Comparison of ENCODE assay signal across 25 cellular contexts in genomic region chr7:137386966-137387365, GRCh38. TPM values are rescaled to one million over a fixed set of nuclear protein-coding genes. Genes with fewer than 3 reads are reported as not detected.
DNase-seq lines count a peak whose midpoint lies in the region; ATAC-seq lines count a peak whose summit lies in the region.
"Had no signal": no experiment of that assay in that cellular context is flagged by ENCODE, and none has a peak within 500 bp of the region (broad histone marks: within the 10 kb centered on the region; RNA-seq: fewer than 3 reads in every experiment).

No MANE protein-coding gene starts in this region.

- CTCF ChIA-PET in activated naive CD4-positive, alpha-beta T cell treated with anti-CD3 and anti-CD28 coated beads for 36 hours (lab: Charles Lee) = interaction anchor here (1.1 kb wide), 1 partner anchor 21 kb away, joined by 3 read pairs; no protein-coding TSS in a partner anchor

- no peak overlapping the region for H3K4me3 Mint-ChIP-seq in activated naive CD4-positive, alpha-beta T cell treated with anti-CD3 and anti-CD28 coated beads for 36 hours
- H3K4me3 Mint-ChIP-seq: CD4-positive, alpha-beta T cell had no signal

- H3K4me3 ChIP-seq in H7 (ENCODE audit: insufficient read depth, low read depth, low read length) = no peak overlapping the region
- H3K4me3 ChIP-seq: A549; BLaER1 treated with 17β-estradiol and CSF1 and Interleukin-3, amounts not matched to agents 10 nM and 100 nM; SJCRH30 had no signal

- no peaks in the 10 kb centered on the region for H3K36me3 ChIP-seq in H7 (replicated peaks; ENCODE audit: control insufficient read depth, insufficient read depth, low read length)
- H3K36me3 ChIP-seq: BLaER1 treated with 17β-estradiol and CSF1 and Interleukin-3, amounts not matched to agents 10 nM and 100 nM; SJCRH30 had no signal

- no peak overlapping the region for H3K27ac Mint-ChIP-seq in activated naive CD4-positive, alpha-beta T cell treated with anti-CD3 and anti-CD28 coated beads for 36 hours
- H3K27ac Mint-ChIP-seq: CD4-positive, alpha-beta T cell had no signal

- H3K27me3 ChIP-seq in H7 (ENCODE audit: control insufficient read depth, insufficient read depth, low read length) = no peaks in the 10 kb centered on the region
- H3K27me3 ChIP-seq: BLaER1 treated with 17β-estradiol and CSF1 and Interleukin-3, amounts not matched to agents 10 nM and 100 nM; SJCRH30 had no signal

- H3K27me3 Mint-ChIP-seq in activated naive CD4-positive, alpha-beta T cell treated with anti-CD3 and anti-CD28 coated beads for 36 hours (ENCODE audit: low read depth) = peaks cover 2% of the 10 kb centered on the region
- H3K27me3 Mint-ChIP-seq: CD4-positive, alpha-beta T cell had no signal

- H3K9me3 Mint-ChIP-seq in activated naive CD4-positive, alpha-beta T cell treated with anti-CD3 and anti-CD28 coated beads for 36 hours = no peaks in the 10 kb centered on the region

- intact Hi-C loops in activated naive CD4-positive, alpha-beta T cell treated with anti-CD3 and anti-CD28 coated beads for 36 hours (cut with micrococcal nuclease) = no loop called here

- DNase-seq in DMS79 treated with DMSO at 0.1 percent for 48 hours (lab: John Stamatoyannopoulos, UW) (peak; percentile 47), H7 (peak; percentile 10), iPS DF 19.7 (ENCODE audit: low read depth, low spot score) (peak; percentile 35), left kidney (ENCODE audit: low read depth, low spot score) (peak; percentile 19)
- no peak for DNase-seq in activated effector memory CD4-positive, alpha-beta T cell treated with anti-CD3 and anti-CD28 coated beads, Interleukin-2, amount 50 U/mL, for 16 hours
- no peak for DNase-seq in activated naive CD4-positive, alpha-beta T cell treated with anti-CD3 and anti-CD28 coated beads for 36 hours
- DNase-seq: AML-193; CD4-positive, alpha-beta T cell; COR-L47; HCEC 1CT; MV-4-11; NCI-H1105; NCI-H1436 treated with DMSO at 0.1 percent for 48 hours; NCI-H1930; NCI-H2107; NCI-H524; NCI-H82; NK-92 treated with Interleukin-12 subunit alpha and Interleukin-12 subunit beta, amount 100 ng/mL, for 24 hours; PC-3; SJCRH30 had no signal

- no peaks in the 10 kb centered on the region for H3K4me1 Mint-ChIP-seq in activated naive CD4-positive, alpha-beta T cell treated with anti-CD3 and anti-CD28 coated beads for 36 hours (ENCODE audit: low read depth)

- no peaks in the 10 kb centered on the region for H3K36me3 Mint-ChIP-seq in activated naive CD4-positive, alpha-beta T cell treated with anti-CD3 and anti-CD28 coated beads for 36 hours (ENCODE audit: low read depth)

- ATAC-seq in HG02884 (IDR thresholded peaks at IDR 0.05; ENCODE audit: unreplicated experiment) = no peak
- ATAC-seq: A549, PC-3, SK-N-SH treated with all-trans-retinoic acid at 6 μM for 48 hours had no signal

RNA-seq across cellular contexts. Expression of gene PTN, which starts 43.4 kb away (rescaled TPM):
- 15.0 and 17.3 TPM in 2 replicates for total RNA-seq in H7 (2014; rRNA removed; shearing (Covaris generic))
- total RNA-seq in activated naive CD4-positive, alpha-beta T cell treated with anti-CD3 and anti-CD28 coated beads for 36 hours = not detected
- total RNA-seq: CD4-positive, alpha-beta T cell; HT-29 had no signal

Comparison
In these comparisons a context has a peak if more than half of its experiments do, and no peak if none do; other contexts are left out.
1. DNase-seq: peak in DMS79 treated with DMSO at 0.1 percent for 48 hours (single experiment), H7 (single experiment), iPS DF 19.7 (single experiment) and left kidney (single experiment); none in activated effector memory CD4-positive, alpha-beta T cell treated with anti-CD3 and anti-CD28 coated beads, Interleukin-2, amount 50 U/mL, for 16 hours (single experiment) and activated naive CD4-positive, alpha-beta T cell treated with anti-CD3 and anti-CD28 coated beads for 36 hours (single experiment).
2. RNA of gene PTN, which starts 43.4 kb away (total RNA-seq): 15.0 to 17.3 TPM in H7; not detected in activated naive CD4-positive, alpha-beta T cell treated with anti-CD3 and anti-CD28 coated beads for 36 hours; every median in the first group is over 10 times any median in the second.